ENCODE assay signal across 8 cellular contexts in genomic region chr19:34962945-34963530, GRCh38. TPM values are rescaled to one million over a fixed set of nuclear protein-coding genes. Genes with fewer than 3 reads are reported as not detected.
DNase-seq lines count a peak whose midpoint lies in the region; ATAC-seq and TF ChIP-seq lines count a peak whose summit lies in the region.

No MANE protein-coding gene starts in this region.

- peaks cover 19% of the 10 kb centered on the region for H3K36me3 ChIP-seq in mucosa of descending colon (ENCODE audit: low read depth)

- intact Hi-C loops in mucosa of descending colon (cut with DNase I, micrococcal nuclease) = no loop called here

- H3K4me3 ChIP-seq in choroid plexus epithelial cell (ENCODE audit: low read depth, low read length) (peak overlapping the region; percentile 81), mucosa of descending colon (peak overlapping the region; percentile 77)

- H3K4me1 ChIP-seq in mucosa of descending colon (ENCODE audit: low read depth) = peaks cover 6% of the 10 kb centered on the region

- no peak for TF ChIP-seq CTCF in choroid plexus epithelial cell (conservative IDR thresholded peaks at IDR 0.05; ENCODE audit: low read depth, low read length)
- no peak for TF ChIP-seq CTCF in mucosa of descending colon (IDR thresholded peaks at IDR 0.05)

- peaks cover 35% of the 10 kb centered on the region for H3K9me3 ChIP-seq in mucosa of descending colon

- ATAC-seq in mucosa of descending colon (peak; percentile 33), GM18858 (IDR thresholded peaks at IDR 0.05; ENCODE audit: unreplicated experiment) (no peak)

- DNase-seq in COLO668 (lab: John Stamatoyannopoulos, UW; ENCODE audit: unreplicated experiment) = peak; percentile 30
- peak; percentile 8 for DNase-seq in NCI-H345 treated with DMSO at 0.1 percent for 48 hours (lab: John Stamatoyannopoulos, UW; ENCODE audit: unreplicated experiment)
- DNase-seq in choroid plexus epithelial cell (ENCODE audit: low read depth) = peak; percentile 34
- DNase-seq in mucosa of descending colon = peak in 2 of 3 donors; percentile 40 to 50
- no peak for DNase-seq in effector CD4-positive, alpha-beta T cell
- DNase-seq in NOMO-1 treated with DMSO at 0.1 percent for 48 hours (lab: John Stamatoyannopoulos, UW; ENCODE audit: unreplicated experiment) = no peak
- DNase-seq in NCI-H1048 (lab: John Stamatoyannopoulos, UW) = no peak

RNA-seq across cellular contexts. Expression of gene ZNF792, which starts 1.0 kb away (rescaled TPM):
- 1 to 10 TPM; 5.4 to 7.6 (median 6.7) TPM for total RNA-seq in mucosa of descending colon

RNA-seq across cellular contexts. Expression of gene ZNF30, which starts 36.3 kb away (rescaled TPM):
- 1 to 10 TPM; 1.3 to 4.9 (median 2.1) TPM for total RNA-seq in mucosa of descending colon

RNA-seq across cellular contexts. Expression of gene GRAMD1A, which starts 37.1 kb away (rescaled TPM):
- total RNA-seq in mucosa of descending colon = 10 to 100 TPM; 32.5 to 53.1 (median 33.8) TPM

Comparison
In these comparisons a context has a peak if more than half of its experiments do, and no peak if none do; other contexts are left out.
1. DNase-seq: peak in COLO668 (single experiment), NCI-H345 treated with DMSO at 0.1 percent for 48 hours (single experiment), choroid plexus epithelial cell (single experiment) and mucosa of descending colon (2 of 3); none in effector CD4-positive, alpha-beta T cell (single experiment), NOMO-1 treated with DMSO at 0.1 percent for 48 hours (single experiment) and NCI-H1048 (single experiment).